ENCODE assay signal across 19 cellular contexts in the genomic region with DNA sequence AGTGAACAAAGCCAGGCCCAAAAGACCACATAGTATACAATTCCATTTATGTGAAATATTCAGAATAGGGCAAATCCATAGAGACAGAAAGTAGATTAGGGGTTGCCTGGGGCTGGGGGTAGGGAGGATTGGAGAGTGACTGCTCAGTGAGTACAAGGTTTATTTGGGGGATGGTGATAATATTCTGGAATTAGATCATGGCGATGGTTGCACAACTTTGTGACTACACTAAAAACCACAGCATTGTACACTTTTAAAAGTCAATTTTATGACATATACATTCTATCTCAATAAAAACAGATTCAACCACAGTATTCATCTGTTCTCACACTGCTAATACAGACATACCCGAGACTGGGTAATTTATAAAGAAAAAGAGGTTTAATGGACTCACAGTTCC.
"Had no signal": no experiment of that assay in that cellular context is flagged by ENCODE, and none has a peak within 500 bp of the region (broad histone marks: within the 10 kb centered on the region; RNA-seq: fewer than 3 reads in every experiment).

No MANE protein-coding gene starts in this region.

- ATAC-seq: activated CD8-positive, alpha-beta T cell treated with anti-CD3 and anti-CD28 coated beads for 36 hours; effector memory CD8-positive, alpha-beta T cell; gastrocnemius medialis; heart right ventricle; left lung; stimulated activated naive CD8-positive, alpha-beta T cell treated with anti-CD3 and anti-CD28 coated beads, Interleukin-15, amount 100 ng/mL, for 72 hours; upper lobe of right lung had no signal

- H3K36me3 Mint-ChIP-seq: neural progenitor cell had no signal

- H3K4me1 Mint-ChIP-seq: neural progenitor cell; stimulated activated naive CD8-positive, alpha-beta T cell treated with anti-CD3 and anti-CD28 coated beads, Interleukin-15, amount 100 ng/mL, for 72 hours had no signal

- H3K4me3 Mint-ChIP-seq: activated CD8-positive, alpha-beta T cell treated with anti-CD3 and anti-CD28 coated beads for 36 hours; effector memory CD8-positive, alpha-beta T cell; neural progenitor cell; stimulated activated naive CD8-positive, alpha-beta T cell treated with anti-CD3 and anti-CD28 coated beads, Interleukin-15, amount 100 ng/mL, for 72 hours had no signal

- H3K27ac Mint-ChIP-seq: activated CD8-positive, alpha-beta T cell treated with anti-CD3 and anti-CD28 coated beads for 36 hours; effector memory CD8-positive, alpha-beta T cell; neural progenitor cell had no signal

- H3K4me3 ChIP-seq: gastrocnemius medialis, heart right ventricle, left lung, neural progenitor cell, testis, upper lobe of right lung had no signal

- H3K9me3 Mint-ChIP-seq: effector memory CD8-positive, alpha-beta T cell had no signal

- H3K27me3 Mint-ChIP-seq: activated CD8-positive, alpha-beta T cell treated with anti-CD3 and anti-CD28 coated beads for 36 hours; effector memory CD8-positive, alpha-beta T cell; stimulated activated naive CD8-positive, alpha-beta T cell treated with anti-CD3 and anti-CD28 coated beads, Interleukin-15, amount 100 ng/mL, for 72 hours had no signal

- DNase-seq: activated CD4-positive, alpha-beta T cell treated with anti-CD3 and anti-CD28 coated beads for 4 hours; activated CD8-positive, alpha-beta memory T cell treated with anti-CD3 and anti-CD28 coated beads, Interleukin-2, amount 50 U/mL, for 48 hours; activated CD8-positive, alpha-beta T cell treated with anti-CD3 and anti-CD28 coated beads for 36 hours; central memory CD4-positive, alpha-beta T cell; effector memory CD8-positive, alpha-beta T cell; erythroblast; gastrocnemius medialis; heart right ventricle; islet precursor cell; left lung; mesendoderm; retina; stimulated activated CD4-positive, alpha-beta T cell treated with anti-CD3 and anti-CD28 coated beads, Interleukin-15, amount 100 ng/mL, for 24 hours; stimulated activated CD4-positive, alpha-beta T cell treated with anti-CD3 and anti-CD28 coated beads, Interleukin-4, amount 100 ng/mL, for 24 hours; stimulated activated naive CD8-positive, alpha-beta T cell treated with anti-CD3 and anti-CD28 coated beads, Interleukin-15, amount 100 ng/mL, for 72 hours; T-helper 9 cell; testis; upper lobe of right lung had no signal
